Comparison of ENCODE assay signal across 19 cellular contexts in the genomic region with DNA sequence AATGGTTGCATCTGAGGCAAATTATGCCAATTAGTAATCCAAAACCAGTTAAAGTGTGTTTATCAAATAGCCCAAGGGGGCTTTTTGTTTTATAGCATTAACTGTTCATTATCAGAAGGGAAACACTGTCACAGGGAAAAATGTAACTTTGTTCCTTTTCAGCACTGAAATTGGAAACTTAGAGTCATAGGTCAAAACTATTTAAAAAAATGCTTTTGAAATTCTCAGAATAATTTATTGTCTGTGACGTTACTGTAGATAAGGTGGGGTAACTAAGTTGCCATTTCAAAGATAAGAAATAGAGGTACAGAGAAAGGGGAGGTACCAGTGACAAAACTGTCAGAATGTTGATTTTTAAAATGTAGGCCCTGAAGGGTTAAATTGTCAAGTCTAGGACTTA.
"Had no signal": no experiment of that assay in that cellular context is flagged by ENCODE, and none has a peak within 500 bp of the region (broad histone marks: within the 10 kb centered on the region; RNA-seq: fewer than 3 reads in every experiment).

No MANE protein-coding gene starts in this region.

- H3K4me1 Mint-ChIP-seq: stimulated activated effector memory CD8-positive, alpha-beta T cell treated with anti-CD3 and anti-CD28 coated beads, Interleukin-12 subunit alpha, Interleukin-12 subunit beta, amount 100 ng/mL, for 72 hours had no signal

- H3K27me3 Mint-ChIP-seq: naive B cell, type B pancreatic cell had no signal

- H3K79me2 ChIP-seq: parathyroid adenoma had no signal

- H3K9ac ChIP-seq: parathyroid adenoma had no signal

- H3K4me3 ChIP-seq: dorsolateral prefrontal cortex, heart left ventricle, psoas muscle, right lobe of liver, suprapubic skin, thyroid gland had no signal

- H3K27ac ChIP-seq: dorsolateral prefrontal cortex, heart left ventricle, parathyroid adenoma, psoas muscle, right lobe of liver, suprapubic skin, thyroid gland had no signal

- H3K36me3 ChIP-seq: heart left ventricle, suprapubic skin, thyroid gland had no signal

- H3K9me3 Mint-ChIP-seq: nephron; stimulated activated effector memory CD8-positive, alpha-beta T cell treated with anti-CD3 and anti-CD28 coated beads, Interleukin-12 subunit alpha, Interleukin-12 subunit beta, amount 100 ng/mL, for 72 hours; type B pancreatic cell had no signal

- H2AFZ ChIP-seq: parathyroid adenoma had no signal

- H3K36me3 Mint-ChIP-seq: stimulated activated effector memory CD8-positive, alpha-beta T cell treated with anti-CD3 and anti-CD28 coated beads, Interleukin-12 subunit alpha, Interleukin-12 subunit beta, amount 100 ng/mL, for 72 hours had no signal

- H3K27ac Mint-ChIP-seq: stimulated activated effector memory CD8-positive, alpha-beta T cell treated with anti-CD3 and anti-CD28 coated beads, Interleukin-12 subunit alpha, Interleukin-12 subunit beta, amount 100 ng/mL, for 72 hours; type B pancreatic cell had no signal

- DNase-seq: dorsolateral prefrontal cortex; effector CD8-positive, alpha-beta T cell; heart left ventricle; hypothalamus; kidney glomerular epithelial cell; mesendoderm; naive B cell; psoas muscle; retina; right lobe of liver; stimulated activated CD4-positive, alpha-beta T cell treated with anti-CD3 and anti-CD28 coated beads, Interleukin-4, amount 100 ng/mL, for 1 hour; stimulated activated CD8-positive, alpha-beta memory T cell treated with anti-CD3 and anti-CD28 coated beads, Interleukin-4, amount 100 ng/mL, for 48 hours; stimulated activated naive CD8-positive, alpha-beta T cell treated with anti-CD3 and anti-CD28 coated beads, Interleukin-15, Interleukin-2, amounts not matched to agents 100 U/mL and 50 U/mL, for 24 hours; thyroid gland had no signal

- H3K4me3 Mint-ChIP-seq: naive B cell; nephron; stimulated activated effector memory CD8-positive, alpha-beta T cell treated with anti-CD3 and anti-CD28 coated beads, Interleukin-12 subunit alpha, Interleukin-12 subunit beta, amount 100 ng/mL, for 72 hours; type B pancreatic cell had no signal

- H3K27me3 ChIP-seq: right lobe of liver, suprapubic skin, thyroid gland had no signal

- H3K9me3 ChIP-seq: heart left ventricle, psoas muscle, right lobe of liver, suprapubic skin, thyroid gland had no signal
